ENCODE assay signal across 1 cellular context in the genomic region with DNA sequence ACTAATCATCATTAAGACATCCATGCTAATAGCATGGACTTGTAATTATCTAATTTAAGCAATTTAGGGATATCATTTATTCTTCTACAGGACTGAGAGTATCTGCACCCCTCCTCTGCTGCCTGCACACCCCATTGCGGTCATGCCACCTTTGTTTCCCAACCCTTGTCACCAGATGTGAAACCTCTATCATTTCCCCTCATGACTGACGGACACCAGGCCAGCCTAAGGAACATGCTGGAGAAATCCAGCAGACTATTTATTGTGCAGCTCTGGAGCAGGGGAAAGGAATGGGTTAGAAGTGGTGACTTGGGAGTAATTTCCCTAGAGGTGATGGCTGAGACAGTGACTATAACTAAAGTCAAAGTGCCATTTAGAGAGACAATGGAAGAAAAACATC.
TF ChIP-seq lines count a peak whose summit lies in the region.

No MANE protein-coding gene starts in this region.

TF ChIP-seq in K562, 482 proteins besides CTCF, POLR2A, EP300 and RAD21 (continued from another document):
- no peak for TF ChIP-seq BDP1 (IDR thresholded peaks at IDR 0.05; ENCODE audit: insufficient read depth, insufficient read length)
- TF ChIP-seq, protein P1, sequence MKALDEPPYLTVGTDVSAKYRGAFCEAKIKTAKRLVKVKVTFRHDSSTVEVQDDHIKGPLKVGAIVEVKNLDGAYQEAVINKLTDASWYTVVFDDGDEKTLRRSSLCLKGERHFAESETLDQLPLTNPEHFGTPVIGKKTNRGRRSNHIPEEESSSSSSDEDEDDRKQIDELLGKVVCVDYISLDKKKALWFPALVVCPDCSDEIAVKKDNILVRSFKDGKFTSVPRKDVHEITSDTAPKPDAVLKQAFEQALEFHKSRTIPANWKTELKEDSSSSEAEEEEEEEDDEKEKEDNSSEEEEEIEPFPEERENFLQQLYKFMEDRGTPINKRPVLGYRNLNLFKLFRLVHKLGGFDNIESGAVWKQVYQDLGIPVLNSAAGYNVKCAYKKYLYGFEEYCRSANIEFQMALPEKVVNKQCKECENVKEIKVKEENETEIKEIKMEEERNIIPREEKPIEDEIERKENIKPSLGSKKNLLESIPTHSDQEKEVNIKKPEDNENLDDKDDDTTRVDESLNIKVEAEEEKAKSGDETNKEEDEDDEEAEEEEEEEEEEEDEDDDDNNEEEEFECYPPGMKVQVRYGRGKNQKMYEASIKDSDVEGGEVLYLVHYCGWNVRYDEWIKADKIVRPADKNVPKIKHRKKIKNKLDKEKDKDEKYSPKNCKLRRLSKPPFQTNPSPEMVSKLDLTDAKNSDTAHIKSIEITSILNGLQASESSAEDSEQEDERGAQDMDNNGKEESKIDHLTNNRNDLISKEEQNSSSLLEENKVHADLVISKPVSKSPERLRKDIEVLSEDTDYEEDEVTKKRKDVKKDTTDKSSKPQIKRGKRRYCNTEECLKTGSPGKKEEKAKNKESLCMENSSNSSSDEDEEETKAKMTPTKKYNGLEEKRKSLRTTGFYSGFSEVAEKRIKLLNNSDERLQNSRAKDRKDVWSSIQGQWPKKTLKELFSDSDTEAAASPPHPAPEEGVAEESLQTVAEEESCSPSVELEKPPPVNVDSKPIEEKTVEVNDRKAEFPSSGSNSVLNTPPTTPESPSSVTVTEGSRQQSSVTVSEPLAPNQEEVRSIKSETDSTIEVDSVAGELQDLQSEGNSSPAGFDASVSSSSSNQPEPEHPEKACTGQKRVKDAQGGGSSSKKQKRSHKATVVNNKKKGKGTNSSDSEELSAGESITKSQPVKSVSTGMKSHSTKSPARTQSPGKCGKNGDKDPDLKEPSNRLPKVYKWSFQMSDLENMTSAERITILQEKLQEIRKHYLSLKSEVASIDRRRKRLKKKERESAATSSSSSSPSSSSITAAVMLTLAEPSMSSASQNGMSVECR (CRISPR knock-in tag; IDR thresholded peaks at IDR 0.05), result no peak
- no peak for TF ChIP-seq PHTF2 (CRISPR knock-in tag; IDR thresholded peaks at IDR 0.05)
- no peak for TF ChIP-seq ZNF717 (CRISPR knock-in tag; IDR thresholded peaks at IDR 0.05)
- no peak for TF ChIP-seq CBFB (CRISPR knock-in tag; IDR thresholded peaks at IDR 0.05)
- TF ChIP-seq PHF8 (IDR thresholded peaks at IDR 0.05; ENCODE audit: borderline replicate concordance, low read length), result no peak
- no peak for TF ChIP-seq SMC3 (conservative IDR thresholded peaks at IDR 0.05; ENCODE audit: insufficient read depth, low read depth, low read length)
- no peak for TF ChIP-seq IRF2 (CRISPR knock-in tag; IDR thresholded peaks at IDR 0.05)
- no peak for TF ChIP-seq ZNF174 (CRISPR knock-in tag; IDR thresholded peaks at IDR 0.05)
- no peak for TF ChIP-seq IFI16 (CRISPR knock-in tag; IDR thresholded peaks at IDR 0.05)
- no peak for TF ChIP-seq CBFA2T2 (conservative IDR thresholded peaks at IDR 0.05)
- TF ChIP-seq ZNF134 (CRISPR knock-in tag; conservative IDR thresholded peaks at IDR 0.05), result no peak
- TF ChIP-seq, protein P2, sequence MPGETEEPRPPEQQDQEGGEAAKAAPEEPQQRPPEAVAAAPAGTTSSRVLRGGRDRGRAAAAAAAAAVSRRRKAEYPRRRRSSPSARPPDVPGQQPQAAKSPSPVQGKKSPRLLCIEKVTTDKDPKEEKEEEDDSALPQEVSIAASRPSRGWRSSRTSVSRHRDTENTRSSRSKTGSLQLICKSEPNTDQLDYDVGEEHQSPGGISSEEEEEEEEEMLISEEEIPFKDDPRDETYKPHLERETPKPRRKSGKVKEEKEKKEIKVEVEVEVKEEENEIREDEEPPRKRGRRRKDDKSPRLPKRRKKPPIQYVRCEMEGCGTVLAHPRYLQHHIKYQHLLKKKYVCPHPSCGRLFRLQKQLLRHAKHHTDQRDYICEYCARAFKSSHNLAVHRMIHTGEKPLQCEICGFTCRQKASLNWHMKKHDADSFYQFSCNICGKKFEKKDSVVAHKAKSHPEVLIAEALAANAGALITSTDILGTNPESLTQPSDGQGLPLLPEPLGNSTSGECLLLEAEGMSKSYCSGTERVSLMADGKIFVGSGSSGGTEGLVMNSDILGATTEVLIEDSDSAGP (CRISPR knock-in tag; IDR thresholded peaks at IDR 0.05), result no peak
- no peak for TF ChIP-seq MEIS2 (IDR thresholded peaks at IDR 0.05; ENCODE audit: partially characterized antibody)
- TF ChIP-seq, protein P3, sequence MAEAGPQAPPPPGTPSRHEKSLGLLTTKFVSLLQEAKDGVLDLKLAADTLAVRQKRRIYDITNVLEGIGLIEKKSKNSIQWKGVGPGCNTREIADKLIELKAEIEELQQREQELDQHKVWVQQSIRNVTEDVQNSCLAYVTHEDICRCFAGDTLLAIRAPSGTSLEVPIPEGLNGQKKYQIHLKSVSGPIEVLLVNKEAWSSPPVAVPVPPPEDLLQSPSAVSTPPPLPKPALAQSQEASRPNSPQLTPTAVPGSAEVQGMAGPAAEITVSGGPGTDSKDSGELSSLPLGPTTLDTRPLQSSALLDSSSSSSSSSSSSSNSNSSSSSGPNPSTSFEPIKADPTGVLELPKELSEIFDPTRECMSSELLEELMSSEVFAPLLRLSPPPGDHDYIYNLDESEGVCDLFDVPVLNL (CRISPR knock-in tag; IDR thresholded peaks at IDR 0.05; ENCODE audit: low read depth), result no peak
